In the genomic region with DNA sequence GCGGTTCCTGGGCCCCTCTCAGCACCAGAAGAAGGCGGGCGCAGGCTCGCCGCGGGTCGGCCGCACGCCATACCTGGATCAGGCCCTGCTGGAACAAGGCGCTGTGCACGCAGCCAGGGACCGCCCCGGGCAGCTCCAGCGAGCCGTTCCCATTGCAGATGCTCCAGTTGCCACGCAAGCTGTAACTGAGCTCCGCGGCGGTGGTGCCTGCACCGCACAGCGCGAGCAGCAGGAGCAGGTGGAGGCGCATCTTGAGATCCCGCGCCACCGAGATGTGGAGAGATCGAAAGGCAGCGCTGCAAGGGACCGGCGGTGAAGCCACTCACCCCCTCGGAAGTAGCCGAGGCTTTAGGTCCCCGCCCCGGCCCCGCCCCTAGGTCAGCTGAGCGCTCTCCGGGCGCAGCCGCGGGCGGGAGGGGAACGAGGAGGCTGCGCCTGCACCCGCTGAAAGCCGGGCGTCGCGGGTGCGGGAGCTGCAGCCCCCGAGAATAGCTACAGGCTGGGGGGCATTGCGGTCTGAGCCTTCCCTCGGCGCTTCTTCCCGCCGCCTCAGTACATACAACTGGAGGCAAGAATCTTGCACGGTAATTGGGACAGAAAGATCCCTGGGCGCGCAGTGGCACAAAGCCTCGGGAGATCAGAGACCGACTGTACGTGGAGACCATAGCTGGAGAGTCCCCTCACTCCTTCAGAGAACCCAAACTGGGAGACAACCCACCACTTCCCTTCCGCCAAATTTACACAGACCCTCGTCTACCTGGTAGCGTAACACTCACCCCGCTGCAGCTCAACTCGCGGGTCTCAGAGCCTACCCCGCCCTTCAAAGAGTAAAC, we compare ENCODE assay signal across 1 cellular context.
TF ChIP-seq lines count a peak whose summit lies in the region.

TSS of gene MANBA (minus strand) at position 324 of the 833 bp plus-strand sequence. CDS start at position 250, 74 bp downstream.

TF ChIP-seq in HCT116, 20 proteins besides CTCF, POLR2A, EP300 and RAD21 (continued from another document):
- TF ChIP-seq, protein P1, sequence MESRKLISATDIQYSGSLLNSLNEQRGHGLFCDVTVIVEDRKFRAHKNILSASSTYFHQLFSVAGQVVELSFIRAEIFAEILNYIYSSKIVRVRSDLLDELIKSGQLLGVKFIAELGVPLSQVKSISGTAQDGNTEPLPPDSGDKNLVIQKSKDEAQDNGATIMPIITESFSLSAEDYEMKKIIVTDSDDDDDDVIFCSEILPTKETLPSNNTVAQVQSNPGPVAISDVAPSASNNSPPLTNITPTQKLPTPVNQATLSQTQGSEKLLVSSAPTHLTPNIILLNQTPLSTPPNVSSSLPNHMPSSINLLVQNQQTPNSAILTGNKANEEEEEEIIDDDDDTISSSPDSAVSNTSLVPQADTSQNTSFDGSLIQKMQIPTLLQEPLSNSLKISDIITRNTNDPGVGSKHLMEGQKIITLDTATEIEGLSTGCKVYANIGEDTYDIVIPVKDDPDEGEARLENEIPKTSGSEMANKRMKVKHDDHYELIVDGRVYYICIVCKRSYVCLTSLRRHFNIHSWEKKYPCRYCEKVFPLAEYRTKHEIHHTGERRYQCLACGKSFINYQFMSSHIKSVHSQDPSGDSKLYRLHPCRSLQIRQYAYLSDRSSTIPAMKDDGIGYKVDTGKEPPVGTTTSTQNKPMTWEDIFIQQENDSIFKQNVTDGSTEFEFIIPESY (IDR thresholded peaks at IDR 0.05; ENCODE audit: extremely low read depth, insufficient replicate concordance, low read length), result no peak
- TF ChIP-seq SRF (IDR thresholded peaks at IDR 0.05; ENCODE audit: low read depth) (no peak), ZNF274 (IDR thresholded peaks at IDR 0.05; ENCODE audit: low read depth, low read length) (no peak), EGR1 (IDR thresholded peaks at IDR 0.05; ENCODE audit: low read depth) (no peak), ATF3 (IDR thresholded peaks at IDR 0.05) (no peak), EZH2 (IDR thresholded peaks at IDR 0.05) (no peak), JUND (IDR thresholded peaks at IDR 0.05) (no peak; the same call in 1 of the 2 replicates), MAX (IDR thresholded peaks at IDR 0.05) (peak; percentile 69), POLR2AphosphoS5 (IDR thresholded peaks at IDR 0.05; ENCODE audit: low read depth, low read length) (peak; percentile 86), FOSL1 (IDR thresholded peaks at IDR 0.05; ENCODE audit: low read depth) (no peak), SIN3A (IDR thresholded peaks at IDR 0.05; ENCODE audit: low read depth) (no peak; the same call in 1 of the 2 replicates), SP1 (IDR thresholded peaks at IDR 0.05; ENCODE audit: low read depth) (no peak)
TF ChIP-seq in HCT116: peak in this region for 3.
